Comparison of ENCODE assay signal across 8 cellular contexts in the genomic region with DNA sequence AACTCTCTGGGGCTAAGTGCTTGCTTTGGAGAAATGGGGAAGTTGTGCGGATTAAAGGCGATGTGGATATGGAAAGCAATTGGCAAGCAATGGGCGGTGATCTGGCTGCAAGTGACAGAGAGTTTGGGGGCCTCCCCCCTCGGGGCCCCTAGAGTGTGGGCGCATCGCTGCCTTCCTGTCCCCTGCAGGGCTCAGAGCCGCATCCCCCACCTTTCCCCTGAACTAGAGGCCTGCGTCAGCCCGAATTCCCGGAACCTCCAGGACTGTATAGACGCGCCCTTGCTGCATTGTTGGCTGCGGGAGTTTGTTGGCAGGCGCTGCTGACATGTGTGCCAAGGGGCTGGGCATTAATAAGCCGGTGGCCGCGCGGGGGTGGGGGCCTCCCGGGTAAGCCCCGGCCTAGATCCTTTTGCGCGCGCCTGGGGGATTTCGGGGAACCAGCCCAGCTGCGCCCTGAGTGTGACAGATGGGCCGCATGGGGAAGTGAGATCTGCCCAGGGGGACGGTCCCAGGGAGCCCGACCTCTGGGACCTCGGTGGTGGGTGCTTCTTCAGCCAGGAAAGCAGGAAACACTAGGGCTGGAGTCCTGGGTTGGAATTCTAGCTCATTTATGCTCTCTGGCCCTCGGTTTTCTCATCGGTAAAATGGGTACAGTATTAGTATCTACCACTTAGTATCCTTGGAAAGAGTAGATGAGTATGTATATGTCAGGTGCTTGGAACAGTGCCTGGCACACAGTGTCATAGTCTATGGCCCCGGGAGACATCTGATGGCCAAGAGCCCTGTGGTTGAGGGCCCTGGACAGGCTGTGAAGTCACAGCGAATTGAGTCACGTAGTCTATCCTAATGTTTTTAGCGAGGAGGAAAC. TPM values are rescaled to one million over a fixed set of nuclear protein-coding genes. Genes with fewer than 3 reads are reported as not detected.
DNase-seq lines count a peak whose midpoint lies in the region; ATAC-seq and TF ChIP-seq lines count a peak whose summit lies in the region.

No MANE protein-coding gene starts in this region.

- intact Hi-C loops in heart left ventricle (cut with DNase I), result loop anchor here in 7 of 10 donors (1.0 to 5.0 kb wide), 6 partner anchors 11 to 90 kb away; a partner anchor contains a TSS
- intact Hi-C loops in posterior cingulate gyrus (cut with DNase I), result loop anchor here (1.0 kb wide), 1 partner anchor 90 kb away; a partner anchor contains a TSS
- intact Hi-C loops in vagina (cut with DNase I), result loop anchor here (5.0 to 10.0 kb wide), 2 partner anchors 35 to 168 kb away; a partner anchor contains a TSS

- H3K9me3 ChIP-seq in heart left ventricle (peaks cover 0 to 12% (median 0%) of the 10 kb centered on the region in 12 donors), vagina (no peaks in the 10 kb centered on the region)

- H3K4me1 ChIP-seq in heart left ventricle, result peaks cover 0 to 50% (median 18%) of the 10 kb centered on the region in 12 donors
- H3K4me1 ChIP-seq in vagina, result peaks cover 63% of the 10 kb centered on the region

- peaks cover 0 to 4% (median 0%) of the 10 kb centered on the region in 9 donors for H3K36me3 ChIP-seq in heart left ventricle
- H3K36me3 ChIP-seq in vagina, result no peaks in the 10 kb centered on the region

- in situ Hi-C loops in KBM-7 (cut with MboI; ENCODE audit: low pct_unique_long_range_greater_than_20kb, low sequenced_read_pairs), result no loop called here

- H3K27ac ChIP-seq in adipose tissue (ENCODE audit: low read depth, low read length) (peak overlapping the region; percentile 88), heart left ventricle (peak overlapping the region; percentile 89 to 97 (median 92)), vagina (peak overlapping the region; percentile 83)

- TF ChIP-seq CTCF in heart left ventricle (IDR thresholded peaks at IDR 0.05), result no peak
- no peak for TF ChIP-seq CTCF in vagina (IDR thresholded peaks at IDR 0.05)

- TF ChIP-seq POLR2A in heart left ventricle (IDR thresholded peaks at IDR 0.05), result no peak
- no peak for TF ChIP-seq POLR2A in vagina (IDR thresholded peaks at IDR 0.05)

- ATAC-seq in GM21367 (IDR thresholded peaks at IDR 0.05; ENCODE audit: unreplicated experiment), result peak; percentile 37
- peak; percentile 73 to 85 (median 77) for ATAC-seq in heart left ventricle

- H3K27me3 ChIP-seq in heart left ventricle (no peaks in the 10 kb centered on the region), vagina (no peaks in the 10 kb centered on the region)

- WGBS in adipose tissue, 3 donors, result 5 to 6% (median 5%) methylated on average over 35 of the region's 35 CpGs
- WGBS in heart left ventricle, 4 donors, result 6 to 7% (median 6%) methylated on average over 31 to 35 of the region's 35 CpGs

- peak overlapping the region; percentile 77 to 98 (median 88) for H3K4me3 ChIP-seq in heart left ventricle
- H3K4me3 ChIP-seq in vagina, result peak overlapping the region; percentile 78 to 88

- DNase-seq in CD1c-positive myeloid dendritic cell (ENCODE audit: extremely low spot score), result peak; percentile 93
- DNase-seq in KBM-7, result peak; percentile 89
- DNase-seq in SKM-1 treated with dmso at 0.1 percent for 144 hours (lab: John Stamatoyannopoulos, UW; ENCODE audit: unreplicated experiment), result peak; percentile 69
- peak; percentile 85 to 91 (median 88) for DNase-seq in heart left ventricle
- peak; percentile 51 to 95 (median 62) for DNase-seq in posterior cingulate gyrus
- DNase-seq in vagina (ENCODE audit: extremely low spot score in 2 of 2), result no peak

RNA-seq across cellular contexts. Expression of a gene that starts 1.0 kb away (rescaled TPM):
- 10 to 100 TPM in 1 of 3 donors, 1 to 10 TPM in 2; 7.1 to 14.1 (median 9.0) TPM for polyA plus RNA-seq in adipose tissue
- total RNA-seq in heart left ventricle, result 10 to 100 TPM; 16.4 to 33.6 (median 24.6) TPM
- 1 to 10 TPM; 8.3 to 9.6 TPM for polyA plus RNA-seq in heart left ventricle
- total RNA-seq in vagina, result 50.3 TPM

RNA-seq across cellular contexts. Expression of a gene that starts 44.8 kb away (rescaled TPM):
- polyA plus RNA-seq in adipose tissue (not detected), heart left ventricle (not detected)
- total RNA-seq in heart left ventricle (not detected), vagina (not detected)

Comparison
In these comparisons a context has a peak if more than half of its experiments do, and no peak if none do; other contexts are left out.
1. DNase-seq: peak in CD1c-positive myeloid dendritic cell (single experiment), KBM-7 (single experiment), SKM-1 treated with dmso at 0.1 percent for 144 hours (single experiment), heart left ventricle (5 of 5) and posterior cingulate gyrus (10 of 10); none in vagina (0 of 2).
2. Peak in every context shown above with its lines, with median percentiles within 50 percentile points of each other: H3K27ac ChIP-seq.